Comparison of ENCODE assay signal across 9 cellular contexts in the genomic region with DNA sequence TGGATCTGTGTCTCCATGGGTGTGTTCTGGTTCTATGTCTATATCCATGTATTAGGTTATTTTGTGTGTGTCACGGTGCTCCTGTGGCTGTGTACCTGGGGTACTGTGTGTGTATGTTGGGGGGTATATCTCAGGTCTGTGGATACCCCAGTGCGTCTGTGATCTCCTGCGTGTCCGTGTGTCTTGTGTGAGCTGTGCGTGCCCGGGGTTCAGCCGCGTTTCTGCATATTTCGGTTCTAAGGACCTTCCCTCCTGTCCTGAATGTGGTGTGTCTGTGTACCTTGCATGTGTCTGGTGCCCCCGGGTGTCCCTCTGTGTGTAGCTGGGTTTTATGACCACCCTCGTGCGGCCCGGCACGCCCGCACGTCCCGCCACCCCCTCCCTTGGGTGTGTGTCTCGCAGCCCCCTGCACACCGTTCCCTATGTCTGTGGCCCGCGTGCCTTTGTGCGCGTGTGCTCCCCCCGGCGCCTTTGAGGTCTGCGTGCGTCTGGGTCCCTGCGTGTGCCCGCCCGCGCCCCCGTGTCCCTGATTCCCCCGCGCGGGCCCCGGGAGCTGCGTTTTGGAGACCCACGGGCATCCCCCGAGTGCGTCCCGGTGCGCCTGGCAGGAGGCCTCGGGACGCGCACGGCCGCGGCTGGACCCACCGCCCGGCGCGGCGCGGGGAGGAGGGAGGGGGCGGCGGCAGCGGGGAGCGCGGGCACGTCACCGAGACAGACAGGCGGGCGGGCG. TPM values are rescaled to one million over a fixed set of nuclear protein-coding genes. Genes with fewer than 3 reads are reported as not detected.
DNase-seq lines count a peak whose midpoint lies in the region; TF ChIP-seq lines count a peak whose summit lies in the region.
"Had no signal": no experiment of that assay in that cellular context is flagged by ENCODE, and none has a peak within 500 bp of the region (broad histone marks: within the 10 kb centered on the region; RNA-seq: fewer than 3 reads in every experiment).

No MANE protein-coding gene starts in this region.

- no peak overlapping the region for H4K12ac ChIP-seq in trophoblast cell (ENCODE audit: low read depth, low read length)

- peak in 3 of 5 donors; percentile 8 to 41 (median 26) for DNase-seq in CD4-positive, alpha-beta memory T cell
- DNase-seq in trophoblast cell, result no peak
- no peak for DNase-seq in BE2C
- no peak for DNase-seq in occipital lobe (lab: John Stamatoyannopoulos, UW)
- DNase-seq in OCI-LY7 (ENCODE audit: low spot score), result no peak
- DNase-seq in NCI-H2196 treated with DMSO at 0.1 percent for 48 hours (lab: John Stamatoyannopoulos, UW; ENCODE audit: unreplicated experiment), result no peak
- DNase-seq: MV-4-11 had no signal

- peak overlapping the region; percentile 77 for H3K18ac ChIP-seq in trophoblast cell (ENCODE audit: low read length)

- no peaks in the 10 kb centered on the region for H3K36me3 ChIP-seq in CD4-positive, alpha-beta memory T cell (ENCODE audit: insufficient read depth, low read length)
- H3K36me3 ChIP-seq in trophoblast cell (ENCODE audit: control insufficient read depth in 1 of 2, insufficient read depth in 2 of 2, low read length in 2 of 2), result no peaks in the 10 kb centered on the region
- H3K36me3 ChIP-seq in BE2C, result no peaks in the 10 kb centered on the region
- no peaks in the 10 kb centered on the region for H3K36me3 ChIP-seq in OCI-LY7 (ENCODE audit: insufficient read depth, low read length)

- TF ChIP-seq CTCF in BE2C (IDR thresholded peaks at IDR 0.05; ENCODE audit: low read depth, low read length) (no peak), OCI-LY7 (conservative IDR thresholded peaks at IDR 0.05; ENCODE audit: low read length) (no peak)

- H3K27me3 ChIP-seq in CD4-positive, alpha-beta memory T cell (ENCODE audit: insufficient read depth, low read length), result peaks cover 19% of the 10 kb centered on the region
- H3K27me3 ChIP-seq in trophoblast cell (ENCODE audit: insufficient read depth, low read length) (peaks cover 6% of the 10 kb centered on the region), BE2C (peaks cover 23% of the 10 kb centered on the region)

- peak overlapping the region; percentile 12 to 98 (median 82) for H3K27ac Mint-ChIP-seq in CD4-positive, alpha-beta memory T cell

- peak overlapping the region; percentile 33 for H4K8ac ChIP-seq in trophoblast cell (ENCODE audit: low read depth, low read length)

- H3K4me1 Mint-ChIP-seq in CD4-positive, alpha-beta memory T cell, result peaks cover 23 to 51% (median 37%) of the 10 kb centered on the region in 4 donors

- peak overlapping the region; percentile 30 for H2AFZ ChIP-seq in trophoblast cell (ENCODE audit: insufficient read depth, low read length, poor library complexity)
- H2AFZ ChIP-seq in OCI-LY7 (ENCODE audit: low read length), result no peak overlapping the region

- TF ChIP-seq RAD21 in Ishikawa (IDR thresholded peaks at IDR 0.05; ENCODE audit: low read depth), result no peak

- peak overlapping the region; percentile 73 to 94 (median 87) for H3K4me3 Mint-ChIP-seq in CD4-positive, alpha-beta memory T cell

- no peaks in the 10 kb centered on the region for H4K20me1 ChIP-seq in OCI-LY7 (ENCODE audit: insufficient read depth, low read length)

- peak overlapping the region; percentile 6 for H3K14ac ChIP-seq in trophoblast cell (ENCODE audit: low read length)

- H3K9me2 ChIP-seq in OCI-LY7 (ENCODE audit: insufficient read depth, low read length), result no peaks in the 10 kb centered on the region

- H3K27me3 Mint-ChIP-seq in CD4-positive, alpha-beta memory T cell, result peaks cover 24 to 29% of the 10 kb centered on the region in 2 donors

- peaks cover 35% of the 10 kb centered on the region for H3K4me1 ChIP-seq in CD4-positive, alpha-beta memory T cell (ENCODE audit: insufficient read depth, low read length)
- H3K4me1 ChIP-seq in trophoblast cell (ENCODE audit: control insufficient read depth in 1 of 2, insufficient read depth in 2 of 2, low read length in 2 of 2), result peaks cover 11 to 12% of the 10 kb centered on the region in 2 experiments
- peaks cover 8% of the 10 kb centered on the region for H3K4me1 ChIP-seq in BE2C
- H3K4me1 ChIP-seq in OCI-LY7 (ENCODE audit: insufficient read depth, low read length, poor library complexity, severe bottlenecking), result peaks cover 13% of the 10 kb centered on the region

- peaks cover 8% of the 10 kb centered on the region for H3K79me2 ChIP-seq in trophoblast cell (ENCODE audit: control insufficient read depth, insufficient read depth, low read length, poor library complexity)
- H3K79me2 ChIP-seq in OCI-LY7 (ENCODE audit: insufficient read depth, low read depth, low read length), result no peaks in the 10 kb centered on the region

- peaks cover 0 to 9% of the 10 kb centered on the region in 2 donors for H3K36me3 Mint-ChIP-seq in CD4-positive, alpha-beta memory T cell

- peaks cover 11% of the 10 kb centered on the region for H3K79me1 ChIP-seq in trophoblast cell (ENCODE audit: low read length)

- peak overlapping the region; percentile 0 for H2AK5ac ChIP-seq in trophoblast cell (ENCODE audit: low read length)

- WGBS in trophoblast cell (ENCODE audit: extremely low coverage, insufficient coverage, insufficient read length), result no CpG with 5 or more reads among the region's 64 CpGs

- no peak overlapping the region for H2BK5ac ChIP-seq in trophoblast cell (ENCODE audit: low read depth, low read length, poor library complexity)

- intact Hi-C loops in CD4-positive, alpha-beta memory T cell (cut with micrococcal nuclease), result no loop called here
- intact Hi-C loops in OCI-LY7 (cut with micrococcal nuclease; ENCODE audit: unreplicated experiment), result loop anchor here (5.0 kb wide), 1 partner anchor 587 kb away; no protein-coding TSS in a partner anchor

- POLR2A ChIA-PET in CD4-positive, alpha-beta memory T cell (lab: Charles Lee; ENCODE audit: partially characterized antibody), result interaction anchor here (4.8 to 10.0 kb wide), 4 partner anchors 16 to 90 kb away, joined by 29 to 153 read pairs (median 106); a partner anchor contains a TSS
- POLR2A ChIA-PET in OCI-LY7 (lab: Charles Lee), result no interaction called here

- H3K9me3 ChIP-seq in CD4-positive, alpha-beta memory T cell (ENCODE audit: control insufficient read depth in 1 of 2, low read length in 2 of 2), result no peaks in the 10 kb centered on the region
- peaks cover 2% of the 10 kb centered on the region for H3K9me3 ChIP-seq in trophoblast cell (ENCODE audit: insufficient read depth, low read depth, low read length)
- H3K9me3 ChIP-seq in BE2C, result no peaks in the 10 kb centered on the region
- no peaks in the 10 kb centered on the region for H3K9me3 ChIP-seq in OCI-LY7 (ENCODE audit: low read length)

- H3K4me2 ChIP-seq in trophoblast cell (ENCODE audit: low read length) (peak overlapping the region; percentile 52), OCI-LY7 (ENCODE audit: low read length) (no peak overlapping the region)

- H3K9me3 Mint-ChIP-seq in CD4-positive, alpha-beta memory T cell, result peaks cover 0 to 4% (median 0%) of the 10 kb centered on the region in 8 donors

- no peak for TF ChIP-seq EP300 in Ishikawa (IDR thresholded peaks at IDR 0.05; ENCODE audit: borderline replicate concordance)

- H4K91ac ChIP-seq in trophoblast cell (ENCODE audit: low read depth, low read length), result peak overlapping the region; percentile 65

- no peak overlapping the region for H3K4me3 ChIP-seq in CD4-positive, alpha-beta memory T cell (ENCODE audit: low read length in 2 of 2)
- H3K4me3 ChIP-seq in trophoblast cell (ENCODE audit: low read depth, low read length) (peak overlapping the region; percentile 24), BE2C (ENCODE audit: low read depth, low read length) (no peak overlapping the region; the same call in 1 of the 2 replicates), OCI-LY7 (ENCODE audit: low read depth, low read length, poor library complexity, severe bottlenecking) (no peak overlapping the region)

- CTCF ChIA-PET in CD4-positive, alpha-beta memory T cell (lab: Charles Lee; ENCODE audit: partially characterized antibody), result interaction anchor here (2.9 to 7.1 kb wide), 3 partner anchors 11 to 78 kb away, joined by 13 to 307 read pairs (median 37); no protein-coding TSS in a partner anchor
- CTCF ChIA-PET in OCI-LY7 (lab: Charles Lee; ENCODE audit: unreplicated experiment), result no interaction called here

- H3K27ac ChIP-seq in CD4-positive, alpha-beta memory T cell (ENCODE audit: low read depth, low read length), result no peak overlapping the region
- H3K27ac ChIP-seq in cingulate gyrus (ENCODE audit: low read depth, low read length), result peak overlapping the region; percentile 39
- no peak overlapping the region for H3K27ac ChIP-seq in trophoblast cell (ENCODE audit: low read depth, low read length)
- no peak overlapping the region for H3K27ac ChIP-seq in OCI-LY7 (ENCODE audit: low read depth, low read length, poor library complexity, severe bottlenecking)

- H3K4ac ChIP-seq in trophoblast cell (ENCODE audit: low read depth, low read length), result no peak overlapping the region

- H2BK12ac ChIP-seq in trophoblast cell (ENCODE audit: low read length), result no peak overlapping the region

- no peak overlapping the region for H3K9ac ChIP-seq in trophoblast cell (ENCODE audit: low read length)

- H3K23ac ChIP-seq in trophoblast cell (ENCODE audit: low read length), result no peak overlapping the region

- H2BK120ac ChIP-seq in trophoblast cell (ENCODE audit: insufficient read depth, low read length, poor library complexity), result peak overlapping the region; percentile 0

- BruUV-seq in OCI-LY7 (replicated peaks; lab: Mats Ljungman, UMichigan), result no TSS peak

TF ChIP-seq in Ishikawa, 13 proteins besides CTCF, POLR2A, EP300 and RAD21 (continues in another document):
- TF ChIP-seq CEBPB (IDR thresholded peaks at IDR 0.05) (no peak), TCF12 (IDR thresholded peaks at IDR 0.05; ENCODE audit: low read depth) (no peak), ZBTB7A (IDR thresholded peaks at IDR 0.05; ENCODE audit: low read depth) (peak; percentile 78; the same call in 1 of the 2 replicates)

RNA-seq across cellular contexts. Expression of a gene that starts 12.3 kb away (rescaled TPM):
- total RNA-seq in CD4-positive, alpha-beta memory T cell, result not detected
- not detected for polyA plus RNA-seq in CD4-positive, alpha-beta memory T cell
- 1.8 and 2.0 TPM in 2 replicates for polyA plus RNA-seq in trophoblast cell (2013)
- polyA plus RNA-seq in BE2C (2012; ENCODE audit: insufficient read depth, insufficient read length, low read depth), result 3.6 TPM
- total RNA-seq in occipital lobe (5.6 TPM), OCI-LY7 (2022) (not detected in 2 replicates)
- not detected in 2 replicates for total RNA-seq in OCI-LY7 (2014; rRNA removed; shearing (Covaris generic))

RNA-seq across cellular contexts. Expression of a gene that starts 41.2 kb away (rescaled TPM):
- total RNA-seq in CD4-positive, alpha-beta memory T cell, result 1 to 10 TPM; 3.1 to 3.8 TPM
- polyA plus RNA-seq in CD4-positive, alpha-beta memory T cell, result under 1 TPM; 0.35 to 0.41 TPM
- 1.1 TPM in 2 replicates for polyA plus RNA-seq in trophoblast cell (2013)
- 3.8 TPM for polyA plus RNA-seq in BE2C (2012; ENCODE audit: insufficient read depth, insufficient read length, low read depth)
- 11.1 TPM for total RNA-seq in occipital lobe
- total RNA-seq in OCI-LY7 (2014; rRNA removed; shearing (Covaris generic)), result 2.5 and 4.5 TPM in 2 replicates
- 7.1 and 7.2 TPM in 2 replicates for total RNA-seq in OCI-LY7 (2022)

RNA-seq across cellular contexts. Expression of a gene that starts 41.3 kb away (rescaled TPM):
- total RNA-seq in CD4-positive, alpha-beta memory T cell, result 10 to 100 TPM; 32.9 to 37.1 TPM
- polyA plus RNA-seq in CD4-positive, alpha-beta memory T cell, result 10 to 100 TPM in 1 of 2 donors, 1 to 10 TPM in 1; 3.8 to 13.9 TPM
- polyA plus RNA-seq in trophoblast cell (2013), result 17.6 and 17.8 TPM in 2 replicates
- polyA plus RNA-seq in BE2C (2012; ENCODE audit: insufficient read depth, insufficient read length, low read depth), result 20.2 TPM
- total RNA-seq in occipital lobe (8.9 TPM), OCI-LY7 (2022) (44.0 and 48.3 TPM in 2 replicates)
- total RNA-seq in OCI-LY7 (2014; rRNA removed; shearing (Covaris generic)), result 18.7 and 23.3 TPM in 2 replicates

Comparison
In these comparisons a context has a peak if more than half of its experiments do, and no peak if none do; other contexts are left out.
1. DNase-seq: peak in CD4-positive, alpha-beta memory T cell (3 of 5); none in trophoblast cell (0 of 2), BE2C (single experiment), occipital lobe (single experiment), OCI-LY7 (single experiment) and NCI-H2196 treated with DMSO at 0.1 percent for 48 hours (single experiment).